Comparison of ENCODE assay signal across 8 cellular contexts in the genomic region with DNA sequence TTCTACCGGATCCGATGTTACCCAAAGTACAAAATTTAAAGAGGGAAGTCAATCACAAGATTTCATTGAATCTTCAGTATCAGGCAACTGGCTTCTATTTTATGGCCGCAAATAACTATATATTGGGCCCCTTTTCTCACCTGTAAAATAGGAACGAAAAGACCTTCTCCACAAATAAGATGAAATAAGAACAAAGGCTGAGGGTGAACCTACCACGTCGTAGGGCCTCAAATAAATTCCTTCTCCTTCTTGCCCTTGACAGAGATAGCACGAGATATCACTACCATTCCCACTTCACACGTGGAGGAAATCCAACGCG. TPM values are rescaled to one million over a fixed set of nuclear protein-coding genes. Genes with fewer than 3 reads are reported as not detected.
DNase-seq lines count a peak whose midpoint lies in the region; ATAC-seq lines count a peak whose summit lies in the region.

No MANE protein-coding gene starts in this region.

- H3K36me3 Mint-ChIP-seq in activated naive CD4-positive, alpha-beta T cell treated with anti-CD3 and anti-CD28 coated beads, Interleukin-2, amount 50 U/mL, for 72 hours, result peaks cover 23 to 29% of the 10 kb centered on the region in 2 donors

- H3K9ac ChIP-seq in iPS-20b (ENCODE audit: low read depth, low read length), result peak overlapping the region; percentile 97
- peak overlapping the region; percentile 98 to 99 for H3K9ac ChIP-seq in stomach smooth muscle (ENCODE audit: low read length in 2 of 2)

- H3K9me3 Mint-ChIP-seq in activated naive CD4-positive, alpha-beta T cell treated with anti-CD3 and anti-CD28 coated beads, Interleukin-2, amount 50 U/mL, for 72 hours, result no peaks in the 10 kb centered on the region

- peak overlapping the region; percentile 68 for H3K27ac ChIP-seq in iPS-20b (ENCODE audit: low read length)
- H3K27ac ChIP-seq in stomach smooth muscle (ENCODE audit: low read length), result peak overlapping the region; percentile 90

- ATAC-seq in activated naive CD4-positive, alpha-beta T cell treated with anti-CD3 and anti-CD28 coated beads, Interleukin-2, amount 50 U/mL, for 72 hours, result no peak
- ATAC-seq in HG02884 (IDR thresholded peaks at IDR 0.05; ENCODE audit: unreplicated experiment), result no peak

- no peaks in the 10 kb centered on the region for H3K27me3 ChIP-seq in iPS-20b (ENCODE audit: insufficient read depth, low read length)
- no peaks in the 10 kb centered on the region for H3K27me3 ChIP-seq in stomach smooth muscle (ENCODE audit: control insufficient read depth in 1 of 2, insufficient read depth in 2 of 2, low read length in 2 of 2)

- H3K9me3 ChIP-seq in iPS-20b (ENCODE audit: insufficient read depth, low read depth, low read length) (no peaks in the 10 kb centered on the region), stomach smooth muscle (ENCODE audit: control insufficient read depth in 2 of 2, low read length in 2 of 2) (no peaks in the 10 kb centered on the region)

- H3K4me3 ChIP-seq in iPS-20b (ENCODE audit: low read length) (peak overlapping the region; percentile 87), stomach smooth muscle (ENCODE audit: low read length in 2 of 2) (peak overlapping the region; percentile 93 to 96)

- DNase-seq in NCI-H748 treated with DMSO at 0.1 percent for 48 hours (lab: John Stamatoyannopoulos, UW), result peak; percentile 61
- DNase-seq in NCI-H748 (lab: John Stamatoyannopoulos, UW; ENCODE audit: unreplicated experiment), result no peak
- no peak for DNase-seq in activated naive CD4-positive, alpha-beta T cell treated with anti-CD3 and anti-CD28 coated beads, Interleukin-2, amount 50 U/mL, for 72 hours (ENCODE audit: low spot score in 2 of 2)
- no peak for DNase-seq in RPMI8226
- no peak for DNase-seq in GF-D8 (lab: John Stamatoyannopoulos, UW)

- H3K4me1 ChIP-seq in iPS-20b (ENCODE audit: insufficient read depth, low read length), result peaks cover 23% of the 10 kb centered on the region
- H3K4me1 ChIP-seq in stomach smooth muscle (ENCODE audit: control insufficient read depth, insufficient read depth, low read length), result peaks cover 11% of the 10 kb centered on the region

- peak overlapping the region; percentile 94 to 99 for H3K27ac Mint-ChIP-seq in activated naive CD4-positive, alpha-beta T cell treated with anti-CD3 and anti-CD28 coated beads, Interleukin-2, amount 50 U/mL, for 72 hours

- peaks cover 26% of the 10 kb centered on the region for H3K36me3 ChIP-seq in iPS-20b (ENCODE audit: insufficient read depth, low read depth, low read length)
- H3K36me3 ChIP-seq in stomach smooth muscle (ENCODE audit: control insufficient read depth in 2 of 2, insufficient read depth in 2 of 2, low read length in 2 of 2), result peaks cover 5 to 6% of the 10 kb centered on the region in 2 donors

RNA-seq across cellular contexts. Expression of a gene that starts 0.8 kb away (rescaled TPM):
- 10 to 100 TPM; 30.5 to 62.2 TPM for total RNA-seq in activated naive CD4-positive, alpha-beta T cell treated with anti-CD3 and anti-CD28 coated beads, Interleukin-2, amount 50 U/mL, for 72 hours
